2 cellular contexts compared by ENCODE assay signal in genomic region chr9:129480705-129481104, GRCh38.
TF ChIP-seq lines count a peak whose summit lies in the region.

No MANE protein-coding gene starts in this region.

TF ChIP-seq in liver, 16 proteins besides CTCF, POLR2A, EP300 and RAD21 (continued from another document):
- TF ChIP-seq REST (IDR thresholded peaks at IDR 0.05), result no peak
- no peak for TF ChIP-seq RXRA (IDR thresholded peaks at IDR 0.05)
- TF ChIP-seq YY1 (IDR thresholded peaks at IDR 0.05), result no peak
- TF ChIP-seq MAX (IDR thresholded peaks at IDR 0.05), result no peak
- TF ChIP-seq, protein P1, sequence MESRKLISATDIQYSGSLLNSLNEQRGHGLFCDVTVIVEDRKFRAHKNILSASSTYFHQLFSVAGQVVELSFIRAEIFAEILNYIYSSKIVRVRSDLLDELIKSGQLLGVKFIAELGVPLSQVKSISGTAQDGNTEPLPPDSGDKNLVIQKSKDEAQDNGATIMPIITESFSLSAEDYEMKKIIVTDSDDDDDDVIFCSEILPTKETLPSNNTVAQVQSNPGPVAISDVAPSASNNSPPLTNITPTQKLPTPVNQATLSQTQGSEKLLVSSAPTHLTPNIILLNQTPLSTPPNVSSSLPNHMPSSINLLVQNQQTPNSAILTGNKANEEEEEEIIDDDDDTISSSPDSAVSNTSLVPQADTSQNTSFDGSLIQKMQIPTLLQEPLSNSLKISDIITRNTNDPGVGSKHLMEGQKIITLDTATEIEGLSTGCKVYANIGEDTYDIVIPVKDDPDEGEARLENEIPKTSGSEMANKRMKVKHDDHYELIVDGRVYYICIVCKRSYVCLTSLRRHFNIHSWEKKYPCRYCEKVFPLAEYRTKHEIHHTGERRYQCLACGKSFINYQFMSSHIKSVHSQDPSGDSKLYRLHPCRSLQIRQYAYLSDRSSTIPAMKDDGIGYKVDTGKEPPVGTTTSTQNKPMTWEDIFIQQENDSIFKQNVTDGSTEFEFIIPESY (IDR thresholded peaks at IDR 0.05), result no peak
- TF ChIP-seq HNF4A (conservative IDR thresholded peaks at IDR 0.05), result no peak
- no peak for TF ChIP-seq EGR1 (IDR thresholded peaks at IDR 0.05; ENCODE audit: low read depth in 2 of 2)
- TF ChIP-seq FOXA1 (IDR thresholded peaks at IDR 0.05), result no peak
- TF ChIP-seq ATF3 (IDR thresholded peaks at IDR 0.05), result no peak
TF ChIP-seq in liver: peak in this region for 0.

TF ChIP-seq in HepG2, 621 proteins besides CTCF, POLR2A, EP300 and RAD21 (continued from another document):
- TF ChIP-seq DZIP1 (CRISPR knock-in tag; IDR thresholded peaks at IDR 0.05) (no peak), MAX (IDR thresholded peaks at IDR 0.05) (no peak), ZNF232 (CRISPR knock-in tag; IDR thresholded peaks at IDR 0.05; ENCODE audit: borderline replicate concordance) (no peak), ZNF563 (CRISPR knock-in tag; IDR thresholded peaks at IDR 0.05) (no peak), ZNF292 (CRISPR knock-in tag; IDR thresholded peaks at IDR 0.05; ENCODE audit: borderline replicate concordance, low read depth) (no peak), SKIL (CRISPR knock-in tag; IDR thresholded peaks at IDR 0.05; ENCODE audit: borderline replicate concordance) (no peak), ZNF138 (CRISPR knock-in tag; IDR thresholded peaks at IDR 0.05; ENCODE audit: low read depth) (no peak), ZNF460 (CRISPR knock-in tag; IDR thresholded peaks at IDR 0.05; ENCODE audit: borderline replicate concordance) (no peak)
